ENCODE assay signal across 1 cellular context in the genomic region with DNA sequence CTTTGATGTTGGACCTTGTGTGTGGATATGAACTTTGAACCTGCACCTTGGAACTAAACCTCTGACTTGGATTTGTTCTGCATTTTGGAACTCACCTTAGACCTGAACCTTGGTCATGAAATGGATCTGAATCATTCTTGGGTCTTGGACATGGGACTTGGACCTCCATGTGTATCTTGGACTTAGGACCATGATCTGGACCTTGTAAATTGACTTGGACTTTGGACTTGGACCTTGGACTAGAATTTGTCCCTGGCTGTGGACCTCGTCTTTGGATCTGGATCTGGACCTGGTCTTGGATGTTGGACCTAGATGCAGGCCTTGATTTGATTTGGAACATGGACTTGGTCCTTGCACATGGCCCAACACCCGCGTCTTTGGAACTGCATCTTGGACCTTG.
A peak's percentile ranks its signal among the peaks of the same experiment; 100 is the strongest.
TF ChIP-seq lines count a peak whose summit lies in the region.

No MANE protein-coding gene starts in this region.

TF ChIP-seq in HepG2, 621 proteins besides CTCF, POLR2A, EP300 and RAD21:
- TF ChIP-seq HNF4A (CRISPR knock-in tag; IDR thresholded peaks at IDR 0.05) (peak; percentile 55), HNF4G (IDR thresholded peaks at IDR 0.05; ENCODE audit: borderline replicate concordance, low read depth, low read length) (0 out of 2 replicates have a peak, but pooled peaks have one; percentile 38), HNF4G (CRISPR knock-in tag; IDR thresholded peaks at IDR 0.05; ENCODE audit: borderline replicate concordance, low read depth) (no peak), ZNF674 (CRISPR knock-in tag; IDR thresholded peaks at IDR 0.05; ENCODE audit: low read depth) (no peak), NCOR1 (IDR thresholded peaks at IDR 0.05; ENCODE audit: borderline replicate concordance, low read length) (peak; percentile 91)
